ENCODE assay signal across 37 cellular contexts in the genomic region with DNA sequence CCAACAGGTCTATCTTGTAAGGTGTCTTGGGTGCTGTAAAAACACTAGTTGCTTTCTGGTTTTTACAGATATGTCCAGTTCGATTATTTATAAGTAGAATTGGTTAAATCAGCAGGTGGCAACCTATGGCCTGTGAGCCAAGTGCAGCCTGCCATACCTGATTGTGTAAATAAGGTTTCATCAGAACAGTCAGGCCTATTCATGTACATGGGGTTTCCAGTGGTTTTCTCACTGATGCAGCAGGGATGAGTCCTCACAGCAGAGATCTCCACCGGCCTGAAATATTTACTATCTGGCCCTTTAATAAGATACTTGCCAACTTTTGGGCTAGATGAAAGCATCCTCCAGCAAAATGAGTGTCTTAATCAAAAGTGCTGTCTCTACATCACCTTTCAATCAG.
"Had no signal": no experiment of that assay in that cellular context is flagged by ENCODE, and none has a peak within 500 bp of the region (broad histone marks: within the 10 kb centered on the region; RNA-seq: fewer than 3 reads in every experiment).

No MANE protein-coding gene starts in this region.

- H3K36me3 ChIP-seq: adrenal gland, brain microvascular endothelial cell, MG63 had no signal

- H3K4me3 Mint-ChIP-seq: activated B cell treated with CpG ODN at 0.5 μM for 24 hours; activated CD4-positive, alpha-beta memory T cell treated with anti-CD3 and anti-CD28 coated beads for 36 hours; activated naive CD4-positive, alpha-beta T cell treated with anti-CD3 and anti-CD28 coated beads for 36 hours; activated T-cell treated with anti-CD3 and anti-CD28 coated beads, Interleukin-2, amount 50 U/mL, for 4 hours; activated T-helper 1 cell treated with anti-CD3 and anti-CD28 coated beads, Interleukin-12 subunit alpha, Interleukin-12 subunit beta, Interleukin-2, Interleukin-4 antibody, amounts not matched to agents 30 ng/mL and 10 ng/mL and 1 ng/mL, durations not matched to agents 14 hours and 24 hours and 36 hours had no signal

- ATAC-seq: activated naive CD4-positive, alpha-beta T cell treated with anti-CD3 and anti-CD28 coated beads, Interleukin-2, amount 50 U/mL, for 72 hours; activated T-cell treated with anti-CD3 and anti-CD28 coated beads, Interleukin-2, amount 50 U/mL, for 4 hours; Right ventricle myocardium inferior; SK-N-SH treated with all-trans-retinoic acid at 6 μM for 48 hours had no signal

- H3K9me3 ChIP-seq: adrenal gland, MG63 had no signal

- H3K4me3 ChIP-seq: adrenal gland, MG63 had no signal

- H3K27me3 ChIP-seq: adrenal gland, brain microvascular endothelial cell, MG63 had no signal

- H3K27me3 Mint-ChIP-seq: activated B cell treated with CpG ODN at 0.5 μM for 24 hours had no signal

- DNase-seq: activated B cell treated with CpG ODN at 0.5 μM for 24 hours; activated CD4-positive, alpha-beta memory T cell treated with anti-CD3 and anti-CD28 coated beads for 36 hours; activated CD4-positive, alpha-beta T cell treated with anti-CD3 and anti-CD28 coated beads for 4 hours; activated CD4-positive, alpha-beta T cell treated with anti-CD3 and anti-CD28 coated beads, Interleukin-2, amount 50 U/mL, for 1 hour; activated CD4-positive, CD25-positive, alpha-beta regulatory T cell treated with anti-CD3 and anti-CD28 coated beads, Interleukin-2, amount 50 U/mL, for 72 hours; activated CD8-positive, alpha-beta memory T cell treated with anti-CD3 and anti-CD28 coated beads, Interleukin-2, amount 50 U/mL, for 4 hours; activated gamma-delta T cell treated with Interleukin-2 at 50 U/mL for 16 hours; activated naive CD4-positive, alpha-beta T cell treated with anti-CD3 and anti-CD28 coated beads for 36 hours; activated T-cell treated with anti-CD3 and anti-CD28 coated beads for 4 hours; activated T-cell treated with anti-CD3 and anti-CD28 coated beads, Interleukin-2, amount 50 U/mL, for 4 hours; adrenal gland; anterior cingulate cortex; brain microvascular endothelial cell; Kasumi-1; KG1; MG63; NCI-H1048; NCI-H1105 treated with DMSO at 0.1 percent for 48 hours; NCI-H1436; NCI-H1694; NCI-H1930; NCI-H2081 treated with DMSO at 0.1 percent for 48 hours; NCI-H226; NCI-H446 treated with DMSO at 0.1 percent for 48 hours; NCI-H526; NCI-H748 treated with DMSO at 0.1 percent for 48 hours; NK-92 treated with Interleukin-12 subunit alpha and Interleukin-12 subunit beta, amount 100 ng/mL, for 24 hours; SIG-M5; SW 1271; T-helper 1 cell; T-helper 2 cell; T-helper 9 cell had no signal

- H3K27ac ChIP-seq: adrenal gland, brain microvascular endothelial cell, VCaP had no signal

- H3K27ac Mint-ChIP-seq: activated B cell treated with CpG ODN at 0.5 μM for 24 hours; activated CD4-positive, alpha-beta memory T cell treated with anti-CD3 and anti-CD28 coated beads for 36 hours; activated naive CD4-positive, alpha-beta T cell treated with anti-CD3 and anti-CD28 coated beads for 36 hours; activated naive CD4-positive, alpha-beta T cell treated with anti-CD3 and anti-CD28 coated beads, Interleukin-2, amount 50 U/mL, for 72 hours; activated T-helper 1 cell treated with anti-CD3 and anti-CD28 coated beads, Interleukin-12 subunit alpha, Interleukin-12 subunit beta, Interleukin-2, Interleukin-4 antibody, amounts not matched to agents 30 ng/mL and 10 ng/mL and 1 ng/mL, durations not matched to agents 14 hours and 24 hours and 36 hours had no signal

- H3K4me1 Mint-ChIP-seq: activated B cell treated with CpG ODN at 0.5 μM for 24 hours had no signal

- H3K36me3 Mint-ChIP-seq: activated CD4-positive, alpha-beta memory T cell treated with anti-CD3 and anti-CD28 coated beads for 36 hours had no signal
